ENCODE assay signal across 9 cellular contexts in the genomic region with DNA sequence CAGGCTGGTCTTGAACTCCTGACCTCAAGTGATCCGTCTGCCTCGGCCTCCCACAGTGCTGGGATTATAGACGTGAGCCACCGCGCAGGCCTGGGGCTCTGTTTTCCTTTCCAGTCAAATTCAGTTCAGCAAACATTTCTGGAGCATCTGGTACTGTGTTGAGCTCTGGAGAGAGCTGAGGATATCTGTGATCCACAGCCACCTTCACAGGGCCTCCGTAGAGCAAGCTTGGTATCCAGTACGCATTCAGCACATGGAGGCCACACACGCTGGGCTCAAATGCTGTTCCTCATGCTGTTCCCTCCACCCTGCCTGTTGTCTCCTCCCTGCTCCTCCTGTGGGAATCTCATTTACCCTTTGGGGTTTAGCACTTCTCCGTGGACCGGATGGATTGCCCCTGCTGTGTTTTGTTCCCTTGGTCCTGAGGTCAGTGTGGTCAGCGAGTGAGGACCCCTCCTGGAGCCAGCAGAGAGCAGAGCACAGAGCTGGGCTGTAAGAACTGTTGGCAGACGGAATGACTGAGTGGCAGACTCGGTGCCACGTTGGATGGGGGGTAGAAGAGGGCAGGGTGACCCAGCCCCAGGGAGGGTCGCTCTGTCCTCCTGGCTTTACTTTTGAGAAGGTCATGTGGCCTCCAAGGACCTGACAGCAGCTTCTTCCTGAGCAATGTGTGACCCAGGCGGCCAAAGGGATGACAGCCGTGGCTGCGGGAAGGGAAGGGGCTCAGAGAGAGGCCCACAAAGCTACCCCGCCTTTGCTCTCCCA. TPM values are rescaled to one million over a fixed set of nuclear protein-coding genes. Genes with fewer than 3 reads are reported as not detected.
DNase-seq lines count a peak whose midpoint lies in the region; ATAC-seq, FAIRE-seq and TF ChIP-seq lines count a peak whose summit lies in the region.
"Had no signal": no experiment of that assay in that cellular context is flagged by ENCODE, and none has a peak within 500 bp of the region (broad histone marks: within the 10 kb centered on the region; RNA-seq: fewer than 3 reads in every experiment).

No MANE protein-coding gene starts in this region.

- no peak for DNase-seq in stimulated activated naive CD8-positive, alpha-beta T cell treated with anti-CD3 and anti-CD28 coated beads, Interleukin-15, Interleukin-2, amounts not matched to agents 100 U/mL and 50 U/mL, for 24 hours
- DNase-seq in MCF 10A (ENCODE audit: unreplicated experiment): no peak
- DNase-seq in vagina (ENCODE audit: extremely low spot score in 2 of 2): no peak
- DNase-seq in RCC 7860 (ENCODE audit: low spot score): no peak

- peak overlapping the region in 1 of 2 donors; percentile 89 for H3K9ac ChIP-seq in mucosa of rectum (ENCODE audit: low read depth in 1 of 2, low read length in 2 of 2)

- CTCF ChIA-PET in MCF 10A (lab: Yijun Ruan, JAX): interaction anchor here (0.6 to 2.8 kb wide), 9 partner anchors 9 to 585 kb away, joined by 3 to 9 read pairs (median 3); no protein-coding TSS in a partner anchor

- intact Hi-C loops in MCF 10A (cut with micrococcal nuclease): no loop called here
- intact Hi-C loops in vagina (cut with DNase I): no loop called here

- peak overlapping the region; percentile 73 for H3K4me3 Mint-ChIP-seq in stimulated activated naive CD8-positive, alpha-beta T cell treated with anti-CD3 and anti-CD28 coated beads, Interleukin-15, Interleukin-2, amounts not matched to agents 100 ng/mL and 50 ng/mL, for 24 hours
- peak overlapping the region; percentile 61 for H3K4me3 Mint-ChIP-seq in MCF 10A (ENCODE audit: unreplicated experiment)

- POLR2A ChIA-PET in MCF 10A (lab: Yijun Ruan, JAX): interaction anchor here (0.5 to 1.1 kb wide), 2 partner anchors 32 to 1036 kb away, joined by 3 to 4 read pairs; partner anchors contain the start of gene ZNF410

- no peaks in the 10 kb centered on the region for H3K9me3 Mint-ChIP-seq in stimulated activated naive CD8-positive, alpha-beta T cell treated with anti-CD3 and anti-CD28 coated beads, Interleukin-15, Interleukin-2, amounts not matched to agents 100 ng/mL and 50 ng/mL, for 24 hours
- no peaks in the 10 kb centered on the region for H3K9me3 Mint-ChIP-seq in MCF 10A (ENCODE audit: unreplicated experiment)

- H3K36me3 Mint-ChIP-seq in stimulated activated naive CD8-positive, alpha-beta T cell treated with anti-CD3 and anti-CD28 coated beads, Interleukin-15, Interleukin-2, amounts not matched to agents 100 ng/mL and 50 ng/mL, for 24 hours (ENCODE audit: low read depth): no peaks in the 10 kb centered on the region
- H3K36me3 Mint-ChIP-seq in MCF 10A (ENCODE audit: insufficient read depth, unreplicated experiment): no peaks in the 10 kb centered on the region

- TF ChIP-seq POLR2A in vagina (IDR thresholded peaks at IDR 0.05): no peak

- H3K36me3 ChIP-seq in mucosa of rectum (ENCODE audit: control insufficient read depth in 2 of 2, insufficient read depth in 2 of 2, low read length in 2 of 2): no peaks in the 10 kb centered on the region
- H3K36me3 ChIP-seq in vagina: no peaks in the 10 kb centered on the region

- TF ChIP-seq CTCF in MCF 10A (IDR thresholded peaks at IDR 0.05; ENCODE audit: unreplicated experiment) (no peak), vagina (IDR thresholded peaks at IDR 0.05) (no peak)

- no peaks in the 10 kb centered on the region for H3K27me3 Mint-ChIP-seq in stimulated activated naive CD8-positive, alpha-beta T cell treated with anti-CD3 and anti-CD28 coated beads, Interleukin-15, Interleukin-2, amounts not matched to agents 100 ng/mL and 50 ng/mL, for 24 hours
- peaks cover 12% of the 10 kb centered on the region for H3K27me3 Mint-ChIP-seq in MCF 10A (ENCODE audit: insufficient read depth, unreplicated experiment)

- H3K4me3 ChIP-seq in mucosa of rectum (ENCODE audit: low read length in 2 of 2) (peak overlapping the region; percentile 70 to 81), vagina (peak overlapping the region; percentile 50 to 57)

- ATAC-seq in stimulated activated naive CD8-positive, alpha-beta T cell treated with anti-CD3 and anti-CD28 coated beads, Interleukin-15, Interleukin-2, amounts not matched to agents 100 U/mL and 50 U/mL, for 24 hours: no peak
- no peak for ATAC-seq in HG02840 (IDR thresholded peaks at IDR 0.05; ENCODE audit: low FRiP score, unreplicated experiment)
- ATAC-seq in GM18520 (IDR thresholded peaks at IDR 0.05; ENCODE audit: unreplicated experiment): no peak

- peaks cover under 1 to 3% of the 10 kb centered on the region in 2 donors for H3K27me3 ChIP-seq in mucosa of rectum (ENCODE audit: control insufficient read depth in 2 of 2, insufficient read depth in 2 of 2, low read length in 2 of 2)
- H3K27me3 ChIP-seq in vagina: no peaks in the 10 kb centered on the region

- H3K27ac ChIP-seq in mucosa of rectum (ENCODE audit: low read depth in 2 of 2, low read length in 2 of 2) (no peak overlapping the region), vagina (no peak overlapping the region)

- H3K9me3 ChIP-seq in mucosa of rectum (ENCODE audit: control insufficient read depth in 2 of 2, low read length in 2 of 2): no peaks in the 10 kb centered on the region
- no peaks in the 10 kb centered on the region for H3K9me3 ChIP-seq in vagina

- FAIRE-seq in RCC 7860 (lab: Jason Lieb, UNC): no peak

- peaks cover 6% of the 10 kb centered on the region for H3K4me1 Mint-ChIP-seq in stimulated activated naive CD8-positive, alpha-beta T cell treated with anti-CD3 and anti-CD28 coated beads, Interleukin-15, Interleukin-2, amounts not matched to agents 100 ng/mL and 50 ng/mL, for 24 hours (ENCODE audit: low read depth)
- peaks cover 5% of the 10 kb centered on the region for H3K4me1 Mint-ChIP-seq in MCF 10A (ENCODE audit: insufficient read depth, unreplicated experiment)

- TSS peak; percentile 43 for BruUV-seq in MCF 10A (replicated peaks; lab: Mats Ljungman, UMichigan)

- peak overlapping the region; percentile 27 for H3K27ac Mint-ChIP-seq in stimulated activated naive CD8-positive, alpha-beta T cell treated with anti-CD3 and anti-CD28 coated beads, Interleukin-15, Interleukin-2, amounts not matched to agents 100 ng/mL and 50 ng/mL, for 24 hours
- no peak overlapping the region for H3K27ac Mint-ChIP-seq in MCF 10A (ENCODE audit: low read depth, unreplicated experiment)

- H3K4me1 ChIP-seq in mucosa of rectum (ENCODE audit: control insufficient read depth in 2 of 2, insufficient read depth in 2 of 2, low read length in 2 of 2) (peaks cover 0 to 7% of the 10 kb centered on the region in 2 donors), vagina (peaks cover 25% of the 10 kb centered on the region)

RNA-seq across cellular contexts. Expression of gene RPS6KL1, which starts 0.9 kb away (rescaled TPM):
- 8.8 and 12.3 TPM in 2 replicates for total RNA-seq in MCF 10A (2022)
- total RNA-seq in vagina: 2.0 TPM

RNA-seq across cellular contexts. Expression of gene PGF, which starts 33.2 kb away (rescaled TPM):
- total RNA-seq in MCF 10A (2022) (1.3 and 2.1 TPM in 2 replicates), vagina (8.3 TPM)

RNA-seq across cellular contexts. Expression of gene DLST, which starts 40.5 kb away (rescaled TPM):
- total RNA-seq in MCF 10A (2022) (114 and 139 TPM in 2 replicates), vagina (109 TPM)

RNA-seq across cellular contexts. Expression of gene PROX2, which starts 46.2 kb away (rescaled TPM):
- total RNA-seq in MCF 10A (2022): not detected in 2 replicates
- total RNA-seq in vagina: not detected
- total RNA-seq: lung microvascular endothelial cell had no signal
